In the genomic region with DNA sequence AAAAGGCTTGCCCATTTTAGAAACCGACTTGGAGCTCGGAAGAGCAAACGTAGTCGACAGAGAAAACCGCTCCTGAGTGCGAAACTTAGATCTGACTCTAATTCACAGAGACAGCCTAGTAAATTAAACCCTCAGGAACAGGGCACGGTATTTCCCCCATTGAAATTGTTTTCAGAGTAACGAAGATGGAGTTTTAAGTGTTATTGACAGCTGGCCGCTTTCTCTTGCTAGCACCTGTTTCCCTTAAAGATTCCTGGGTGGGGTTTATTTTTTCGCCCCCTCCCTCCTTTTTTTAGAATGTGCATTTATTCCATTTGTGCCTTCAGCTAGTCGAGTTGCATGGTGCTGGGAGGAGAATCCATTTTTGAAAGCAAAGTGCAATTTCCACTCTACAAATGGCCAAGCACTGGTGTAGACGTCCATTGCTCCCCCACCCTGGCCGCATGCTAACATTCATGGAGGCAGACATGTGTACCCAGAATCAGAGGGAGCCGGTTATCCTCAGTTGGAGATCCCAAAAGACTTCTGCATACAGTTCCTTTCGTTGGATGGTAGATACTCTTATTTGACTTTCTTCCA, we compare ENCODE assay signal across 8 cellular contexts.
DNase-seq lines count a peak whose midpoint lies in the region; ATAC-seq and TF ChIP-seq lines count a peak whose summit lies in the region.

No MANE protein-coding gene starts in this region.

- H3K4me3 ChIP-seq in left ventricle myocardium inferior = peak overlapping the region; percentile 69
- H3K4me3 ChIP-seq in astrocyte of the spinal cord (ENCODE audit: low read depth, low read length) = peak overlapping the region; percentile 56
- peak overlapping the region; percentile 54 for H3K4me3 ChIP-seq in urinary bladder (ENCODE audit: low read depth, low read length)

- H3K4me1 ChIP-seq in left ventricle myocardium inferior = peaks cover 21% of the 10 kb centered on the region
- no peaks in the 10 kb centered on the region for H3K4me1 ChIP-seq in urinary bladder (ENCODE audit: insufficient read depth)

- peaks cover 45% of the 10 kb centered on the region for H3K27me3 Mint-ChIP-seq in mesothelial cell of epicardium (ENCODE audit: low read depth)

- peaks cover 92% of the 10 kb centered on the region for H3K27me3 ChIP-seq in left ventricle myocardium inferior (ENCODE audit: low read depth)

- H3K27ac ChIP-seq in left ventricle myocardium inferior (replicated peaks) (no peak overlapping the region), urinary bladder (ENCODE audit: low read depth) (no peak overlapping the region)

- intact Hi-C loops in left ventricle myocardium inferior (cut with micrococcal nuclease) (no loop called here), Right ventricle myocardium inferior (cut with DNase I) (no loop called here)

- H3K9me3 Mint-ChIP-seq in mesothelial cell of epicardium = peaks cover 4% of the 10 kb centered on the region

- in situ Hi-C loops in astrocyte of the spinal cord (cut with HindIII; ENCODE audit: low sequenced_read_pairs) = no loop called here

- DNase-seq in left ventricle myocardium inferior (no peak), Right ventricle myocardium inferior (ENCODE audit: missing footprints) (no peak), astrocyte of the spinal cord (ENCODE audit: low read depth, low spot score) (no peak), mesothelial cell of epicardium (ENCODE audit: low spot score in 2 of 2, unreplicated experiment in 2 of 2) (no peak), NCI-H2196 treated with DMSO at 0.1 percent for 48 hours (lab: John Stamatoyannopoulos, UW; ENCODE audit: unreplicated experiment) (no peak), T-helper 9 cell (no peak), NCI-H2029 treated with DMSO at 0.1 percent for 48 hours (lab: John Stamatoyannopoulos, UW) (no peak)

- no peaks in the 10 kb centered on the region for H3K9me3 ChIP-seq in left ventricle myocardium inferior (replicated peaks)

- peak overlapping the region; percentile 92 for H3K4me3 Mint-ChIP-seq in mesothelial cell of epicardium

- WGBS in urinary bladder = 25% methylated on average over 15 of the region's 15 CpGs

- ATAC-seq in Right ventricle myocardium inferior = no peak

- H3K36me3 ChIP-seq in left ventricle myocardium inferior (no peaks in the 10 kb centered on the region), urinary bladder (ENCODE audit: insufficient read depth) (no peaks in the 10 kb centered on the region)

- H3K27ac Mint-ChIP-seq in mesothelial cell of epicardium = no peak overlapping the region

- no peak for TF ChIP-seq CTCF in left ventricle myocardium inferior (IDR thresholded peaks at IDR 0.05; ENCODE audit: borderline replicate concordance)
- no peak for TF ChIP-seq CTCF in astrocyte of the spinal cord (IDR thresholded peaks at IDR 0.05; ENCODE audit: low read depth, low read length)
- TF ChIP-seq CTCF in mesothelial cell of epicardium (IDR thresholded peaks at IDR 0.05; ENCODE audit: unreplicated experiment) = no peak

- no peaks in the 10 kb centered on the region for H3K36me3 Mint-ChIP-seq in mesothelial cell of epicardium

- peaks cover 27% of the 10 kb centered on the region for H3K4me1 Mint-ChIP-seq in mesothelial cell of epicardium
